ENCODE assay signal across 26 cellular contexts in the genomic region with DNA sequence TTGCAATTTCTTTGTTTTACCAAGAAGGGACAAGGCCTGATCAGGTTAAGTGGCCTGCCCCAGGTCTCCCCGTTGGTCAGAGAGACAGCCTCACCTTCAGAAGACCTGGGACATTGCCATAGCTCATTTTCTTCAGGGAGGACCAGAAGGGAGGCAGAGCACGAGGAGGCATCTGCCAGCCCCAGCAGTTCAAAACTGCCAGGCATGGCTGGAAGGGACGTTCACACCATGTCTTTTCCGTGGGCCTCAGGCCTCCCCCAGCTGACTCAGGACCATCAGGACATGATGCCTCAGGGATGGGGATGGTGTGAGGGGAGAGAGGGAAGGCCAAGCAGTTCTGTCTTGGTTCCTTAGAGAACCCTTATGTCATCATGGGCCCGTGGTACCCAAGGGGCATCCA.
"Had no signal": no experiment of that assay in that cellular context is flagged by ENCODE, and none has a peak within 500 bp of the region (broad histone marks: within the 10 kb centered on the region; RNA-seq: fewer than 3 reads in every experiment).

No MANE protein-coding gene starts in this region.

- H3K4me3 Mint-ChIP-seq: activated CD4-positive, alpha-beta memory T cell treated with anti-CD3 and anti-CD28 coated beads, Interleukin-2, amount 10 ng/mL, durations not matched to agents 7 days and 5 days; activated CD4-positive, alpha-beta T cell treated with anti-CD3 and anti-CD28 coated beads, Interleukin-2, amount 10 ng/mL, durations not matched to agents 7 days and 5 days; activated naive CD4-positive, alpha-beta T cell treated with anti-CD3 and anti-CD28 coated beads, Interleukin-2, amount 10 ng/mL, durations not matched to agents 7 days and 5 days; activated naive CD8-positive, alpha-beta T cell treated with anti-CD3 and anti-CD28 coated beads, Interleukin-2, amount 10 ng/mL, durations not matched to agents 7 days and 5 days; activated T-cell treated with anti-CD3 and anti-CD28 coated beads, Interleukin-2, amount 50 U/mL, for 4 hours; brain; T-helper 17 cell; T-helper 2 cell treated with Interferon-gamma antibody and Interleukin-4, amounts not matched to agents 5 μg/mL and 100 μg/mL, for 36 hours had no signal

- H3K4me3 ChIP-seq: ascending aorta, breast epithelium, cardiac muscle cell, colonic mucosa had no signal

- H3K9me3 ChIP-seq: ascending aorta, breast epithelium, colonic mucosa had no signal

- H3K27ac ChIP-seq: ascending aorta, cardiac muscle cell, colonic mucosa, epithelial cell of prostate had no signal

- H3K27ac Mint-ChIP-seq: activated CD4-positive, alpha-beta memory T cell treated with anti-CD3 and anti-CD28 coated beads, Interleukin-2, amount 10 ng/mL, durations not matched to agents 7 days and 5 days; activated CD4-positive, alpha-beta T cell treated with anti-CD3 and anti-CD28 coated beads, Interleukin-2, amount 10 ng/mL, durations not matched to agents 7 days and 5 days; activated naive CD4-positive, alpha-beta T cell treated with anti-CD3 and anti-CD28 coated beads, Interleukin-2, amount 10 ng/mL, durations not matched to agents 7 days and 5 days; activated naive CD4-positive, alpha-beta T cell treated with anti-CD3 and anti-CD28 coated beads, Interleukin-2, amount 50 U/mL, for 72 hours; activated naive CD8-positive, alpha-beta T cell treated with anti-CD3 and anti-CD28 coated beads, Interleukin-2, amount 10 ng/mL, durations not matched to agents 7 days and 5 days; brain; T-helper 17 cell; T-helper 2 cell treated with Interferon-gamma antibody and Interleukin-4, amounts not matched to agents 5 μg/mL and 100 μg/mL, for 36 hours had no signal

- H3K9me3 Mint-ChIP-seq: activated CD4-positive, alpha-beta memory T cell treated with anti-CD3 and anti-CD28 coated beads, Interleukin-2, amount 10 ng/mL, durations not matched to agents 7 days and 5 days; activated CD4-positive, alpha-beta T cell treated with anti-CD3 and anti-CD28 coated beads, Interleukin-2, amount 10 ng/mL, durations not matched to agents 7 days and 5 days; activated naive CD4-positive, alpha-beta T cell treated with anti-CD3 and anti-CD28 coated beads, Interleukin-2, amount 10 ng/mL, durations not matched to agents 7 days and 5 days; activated naive CD4-positive, alpha-beta T cell treated with anti-CD3 and anti-CD28 coated beads, Interleukin-2, amount 50 U/mL, for 72 hours; activated naive CD8-positive, alpha-beta T cell treated with anti-CD3 and anti-CD28 coated beads, Interleukin-2, amount 10 ng/mL, durations not matched to agents 7 days and 5 days; activated T-cell treated with anti-CD3 and anti-CD28 coated beads, Interleukin-2, amount 50 U/mL, for 4 hours; brain; T-helper 2 cell treated with Interferon-gamma antibody and Interleukin-4, amounts not matched to agents 5 μg/mL and 100 μg/mL, for 36 hours had no signal

- H3K36me3 ChIP-seq: ascending aorta, breast epithelium, cardiac muscle cell, colonic mucosa had no signal

- H3K4me1 ChIP-seq: breast epithelium had no signal

- H3K36me3 Mint-ChIP-seq: activated naive CD4-positive, alpha-beta T cell treated with anti-CD3 and anti-CD28 coated beads, Interleukin-2, amount 10 ng/mL, durations not matched to agents 7 days and 5 days; activated naive CD4-positive, alpha-beta T cell treated with anti-CD3 and anti-CD28 coated beads, Interleukin-2, amount 50 U/mL, for 72 hours; activated naive CD8-positive, alpha-beta T cell treated with anti-CD3 and anti-CD28 coated beads, Interleukin-2, amount 10 ng/mL, durations not matched to agents 7 days and 5 days; brain had no signal

- DNase-seq: activated CD4-positive, alpha-beta memory T cell treated with anti-CD3 and anti-CD28 coated beads, Interleukin-2, amount 10 ng/mL, durations not matched to agents 7 days and 5 days; activated CD4-positive, alpha-beta T cell treated with anti-CD3 and anti-CD28 coated beads for 1 hour; activated CD4-positive, alpha-beta T cell treated with anti-CD3 and anti-CD28 coated beads for 4 hours; activated CD4-positive, alpha-beta T cell treated with anti-CD3 and anti-CD28 coated beads, Interleukin-2, amount 10 ng/mL, durations not matched to agents 7 days and 5 days; activated CD4-positive, alpha-beta T cell treated with anti-CD3 and anti-CD28 coated beads, Interleukin-2, amount 50 U/mL, for 4 hours; activated gamma-delta T cell; activated naive CD4-positive, alpha-beta T cell; activated naive CD4-positive, alpha-beta T cell treated with anti-CD3 and anti-CD28 coated beads, Interleukin-2, amount 10 ng/mL, durations not matched to agents 7 days and 5 days; activated naive CD8-positive, alpha-beta T cell treated with anti-CD3 and anti-CD28 coated beads, Interleukin-2, amount 10 ng/mL, durations not matched to agents 7 days and 5 days; activated T-cell treated with anti-CD3 and anti-CD28 coated beads, Interleukin-2, amount 50 U/mL, for 4 hours; central memory CD4-positive, alpha-beta T cell; cerebellar nuclear complex; colonic mucosa; effector CD8-positive, alpha-beta T cell; foreskin fibroblast; T-helper 1 cell; T-helper 17 cell; T1000 had no signal

- ATAC-seq: activated naive CD4-positive, alpha-beta T cell treated with anti-CD3 and anti-CD28 coated beads, Interleukin-2, amount 50 U/mL, for 72 hours; activated T-cell treated with anti-CD3 and anti-CD28 coated beads, Interleukin-2, amount 50 U/mL, for 4 hours; SK-N-SH treated with all-trans-retinoic acid at 6 μM for 48 hours; T-helper 17 cell had no signal

- H3K27me3 ChIP-seq: ascending aorta, breast epithelium, colonic mucosa had no signal
